In genomic region chr17:75238684-75239191, GRCh38 we compare ENCODE assay signal across 8 cellular contexts. TPM values are rescaled to one million over a fixed set of nuclear protein-coding genes. Genes with fewer than 3 reads are reported as not detected.
A peak's percentile ranks its signal among the peaks of the same experiment; 100 is the strongest.
DNase-seq lines count a peak whose midpoint lies in the region; ATAC-seq and TF ChIP-seq lines count a peak whose summit lies in the region.

No MANE protein-coding gene starts in this region.

- no peaks in the 10 kb centered on the region for H3K9me2 ChIP-seq in GM23248 (ENCODE audit: insufficient read depth)

- H3K9ac ChIP-seq in GM23248 = no peak overlapping the region

- H3F3A ChIP-seq in GM23248 (ENCODE audit: insufficient read depth) = peaks cover 33% of the 10 kb centered on the region

- TF ChIP-seq CTCF in AG10803 (conservative IDR thresholded peaks at IDR 0.05; ENCODE audit: low read length) = peak; percentile 83
- peak; percentile 90 for TF ChIP-seq CTCF in choroid plexus epithelial cell (conservative IDR thresholded peaks at IDR 0.05; ENCODE audit: low read depth, low read length)
- peak; percentile 70 to 89 (median 86) for TF ChIP-seq CTCF in right lobe of liver (IDR thresholded peaks at IDR 0.05)

- no peak for TF ChIP-seq POLR2A in right lobe of liver (IDR thresholded peaks at IDR 0.05)

- WGBS in GM23248 (ENCODE audit: low coverage in 1 of 2, low lambda C conversion rate in 2 of 2, missing lambda C conversion rate in 2 of 2), 2 experiments = 31 to 45% methylated on average over 13 of the region's 13 CpGs
- 53% methylated on average over 4 of the region's 13 CpGs for WGBS in right lobe of liver (ENCODE audit: insufficient coverage, low coverage, low lambda C conversion rate, missing lambda C conversion rate)

- H3K27me3 ChIP-seq in GM23248 (replicated peaks; ENCODE audit: insufficient read depth) = no peaks in the 10 kb centered on the region
- H3K27me3 ChIP-seq in right lobe of liver = no peaks in the 10 kb centered on the region

- in situ Hi-C loops in GM23248 (cut with MboI) = no loop called here

- DNase-seq in AG10803 (ENCODE audit: low read depth) (peak; percentile 67), GM23248 (peak; percentile 81), NCI-H446 treated with DMSO at 0.1 percent for 48 hours (lab: John Stamatoyannopoulos, UW) (peak; percentile 23), choroid plexus epithelial cell (ENCODE audit: low read depth) (peak; percentile 85), right lobe of liver (peak in 1 of 3 donors; percentile 54)
- peak; percentile 31 for DNase-seq in activated CD4-positive, alpha-beta T cell treated with anti-CD3 and anti-CD28 coated beads for 1 hour
- DNase-seq in stimulated activated CD8-positive, alpha-beta memory T cell treated with anti-CD3 and anti-CD28 coated beads, Interleukin-2, amount 100 ng/mL, for 1 hour (ENCODE audit: low read depth in 2 of 2) = peak; percentile 21 to 36

- H3K4me3 ChIP-seq in AG10803 (ENCODE audit: low read length) = no peak overlapping the region
- no peak overlapping the region for H3K4me3 ChIP-seq in GM23248
- no peak overlapping the region for H3K4me3 ChIP-seq in choroid plexus epithelial cell (ENCODE audit: low read depth, low read length)
- H3K4me3 ChIP-seq in right lobe of liver = no peak overlapping the region

- H3K9me3 ChIP-seq in GM23248 (ENCODE audit: low read depth) (no peaks in the 10 kb centered on the region), right lobe of liver (no peaks in the 10 kb centered on the region)

- no peak overlapping the region for H3K27ac ChIP-seq in GM23248
- H3K27ac ChIP-seq in right lobe of liver = no peak overlapping the region

- H3K4me2 ChIP-seq in GM23248 (ENCODE audit: unreplicated experiment) = no peak overlapping the region

- intact Hi-C loops in right lobe of liver (cut with DNase I) = no loop called here

- no peak overlapping the region for H2AFZ ChIP-seq in GM23248

- ATAC-seq in right lobe of liver (peak; percentile 71 to 80 (median 76)), HG03432 (IDR thresholded peaks at IDR 0.05; ENCODE audit: unreplicated experiment) (no peak)

- H3K36me3 ChIP-seq in GM23248 (ENCODE audit: low read depth) (peaks cover 19% of the 10 kb centered on the region; the same call in 1 of the 2 replicates), right lobe of liver (peaks cover 0 to 84% (median 33%) of the 10 kb centered on the region in 4 donors)

- no peaks in the 10 kb centered on the region for H4K20me1 ChIP-seq in GM23248 (ENCODE audit: insufficient read depth)

- no peaks in the 10 kb centered on the region for H3K79me2 ChIP-seq in GM23248 (ENCODE audit: insufficient read depth)

- 0 out of 2 replicates have a peak, but pooled peaks cover 3% of the 10 kb centered on the region for H3K4me1 ChIP-seq in GM23248 (ENCODE audit: insufficient read depth)
- peaks cover 0 to 3% (median 0%) of the 10 kb centered on the region in 4 donors for H3K4me1 ChIP-seq in right lobe of liver

RNA-seq across cellular contexts. Expression of gene GGA3, which starts 22.7 kb away (rescaled TPM):
- 5.9 and 12.1 TPM in 2 replicates for total RNA-seq in GM23248 (2014; rRNA removed; shearing (Covaris generic))
- polyA plus RNA-seq in GM23248 (2016; fragmentation: Nextera tagmentation; extraction: Ambion mirVana) = 15.2 and 16.0 TPM in 2 replicates
- total RNA-seq in right lobe of liver = 10 to 100 TPM; 12.4 to 18.9 (median 15.8) TPM

RNA-seq across cellular contexts. Expression of gene MRPS7, which starts 22.9 kb away (rescaled TPM):
- total RNA-seq in GM23248 (2014; rRNA removed; shearing (Covaris generic)) = 34.8 and 41.6 TPM in 2 replicates
- 87.6 and 87.8 TPM in 2 replicates for polyA plus RNA-seq in GM23248 (2016; fragmentation: Nextera tagmentation; extraction: Ambion mirVana)
- 10 to 100 TPM; 29.6 to 37.2 (median 33.7) TPM for total RNA-seq in right lobe of liver

RNA-seq across cellular contexts. Expression of gene MIF4GD, which starts 32.3 kb away (rescaled TPM):
- 10.7 and 33.1 TPM in 2 replicates for total RNA-seq in GM23248 (2014; rRNA removed; shearing (Covaris generic))
- polyA plus RNA-seq in GM23248 (2016; fragmentation: Nextera tagmentation; extraction: Ambion mirVana) = 14.1 and 14.4 TPM in 2 replicates
- 10 to 100 TPM in 2 of 6 experiments, 1 to 10 TPM in 4; 7.3 to 21.9 (median 8.2) TPM for total RNA-seq in right lobe of liver

RNA-seq across cellular contexts. Expression of gene NUP85, which starts 33.3 kb away (rescaled TPM):
- 13.4 and 26.2 TPM in 2 replicates for total RNA-seq in GM23248 (2014; rRNA removed; shearing (Covaris generic))
- polyA plus RNA-seq in GM23248 (2016; fragmentation: Nextera tagmentation; extraction: Ambion mirVana) = 31.4 and 44.0 TPM in 2 replicates
- 10 to 100 TPM; 15.3 to 32.8 (median 25.9) TPM for total RNA-seq in right lobe of liver

RNA-seq across cellular contexts. Expression of gene SLC25A19, which starts 50.5 kb away (rescaled TPM):
- total RNA-seq in GM23248 (2014; rRNA removed; shearing (Covaris generic)) = 6.2 and 16.9 TPM in 2 replicates
- polyA plus RNA-seq in GM23248 (2016; fragmentation: Nextera tagmentation; extraction: Ambion mirVana) = 6.7 and 6.8 TPM in 2 replicates
- total RNA-seq in right lobe of liver = 10 to 100 TPM in 2 of 6 experiments, 1 to 10 TPM in 4; 3.8 to 13.4 (median 7.3) TPM
